Comparison of ENCODE assay signal across 15 cellular contexts in the genomic region with DNA sequence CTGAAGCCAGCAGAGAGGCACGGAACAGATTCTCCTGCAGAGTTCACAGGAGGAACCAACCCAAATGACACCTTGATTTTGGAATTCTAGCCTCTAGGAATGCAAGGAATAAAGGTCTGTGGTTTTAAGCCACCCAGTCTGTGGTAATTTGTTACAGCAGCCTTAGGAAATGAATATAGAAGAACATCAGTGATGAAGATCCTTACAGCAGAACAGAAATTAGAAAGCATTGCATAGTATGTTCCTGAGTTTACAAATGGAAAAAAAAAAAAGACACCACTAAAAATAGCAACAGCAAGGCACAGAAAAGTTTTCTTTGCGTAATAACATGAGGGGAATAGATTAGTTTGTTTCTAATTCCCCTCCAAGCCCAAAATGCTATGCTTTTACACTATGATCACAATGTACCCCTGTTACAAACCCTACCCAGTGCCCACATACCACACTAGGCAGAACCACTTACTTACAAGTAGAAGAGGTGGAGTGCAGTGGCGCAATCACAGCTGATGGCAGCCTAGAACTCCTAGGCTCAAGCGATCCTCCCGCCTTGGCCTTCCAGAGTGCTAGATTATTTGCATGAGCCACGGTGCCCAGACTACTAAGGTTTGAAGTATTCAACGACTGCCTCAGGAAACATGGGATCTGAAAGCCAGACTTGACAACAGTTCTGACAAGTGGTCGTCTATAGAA.
"Had no signal": no experiment of that assay in that cellular context is flagged by ENCODE, and none has a peak within 500 bp of the region (broad histone marks: within the 10 kb centered on the region; RNA-seq: fewer than 3 reads in every experiment).

No MANE protein-coding gene starts in this region.

- H3K27ac ChIP-seq: breast epithelium, dorsolateral prefrontal cortex, esophagus muscularis mucosa, foreskin keratinocyte, heart right ventricle, left ventricle myocardium inferior, neural progenitor cell, pancreas had no signal

- DNase-seq: activated naive CD4-positive, alpha-beta T cell treated with anti-CD3 and anti-CD28 coated beads, Interleukin-2, amount 50 U/mL, for 16 hours; activated T-cell treated with anti-CD3 and anti-CD28 coated beads, Interleukin-2, amount 50 U/mL, for 1 hour; amygdala; dorsolateral prefrontal cortex; foreskin keratinocyte; heart right ventricle; islet precursor cell; left ventricle myocardium inferior; pancreas; stimulated activated CD4-positive, alpha-beta T cell treated with anti-CD3 and anti-CD28 coated beads, Interleukin-4, amount 100 ng/mL, for 1 hour; T-helper 1 cell had no signal

- H3K27ac Mint-ChIP-seq: neural progenitor cell; stimulated activated naive CD8-positive, alpha-beta T cell treated with anti-CD3 and anti-CD28 coated beads, Interleukin-15, Interleukin-2, amounts not matched to agents 100 ng/mL and 50 ng/mL, for 24 hours had no signal

- H3K4me3 Mint-ChIP-seq: neural progenitor cell; stimulated activated naive CD8-positive, alpha-beta T cell treated with anti-CD3 and anti-CD28 coated beads, Interleukin-15, Interleukin-2, amounts not matched to agents 100 ng/mL and 50 ng/mL, for 24 hours had no signal

- H3K4me2 ChIP-seq: neural progenitor cell had no signal

- H3K9me3 Mint-ChIP-seq: neural progenitor cell; stimulated activated naive CD8-positive, alpha-beta T cell treated with anti-CD3 and anti-CD28 coated beads, Interleukin-15, Interleukin-2, amounts not matched to agents 100 ng/mL and 50 ng/mL, for 24 hours had no signal

- H3K9ac ChIP-seq: neural progenitor cell had no signal

- H2AFZ ChIP-seq: neural progenitor cell had no signal

- H3K36me3 Mint-ChIP-seq: neural progenitor cell had no signal

- H3K27me3 ChIP-seq: breast epithelium, dorsolateral prefrontal cortex, esophagus muscularis mucosa, foreskin keratinocyte, heart right ventricle, neural progenitor cell, pancreas had no signal

- H3K36me3 ChIP-seq: breast epithelium, neural progenitor cell, pancreas had no signal

- ATAC-seq: foreskin keratinocyte, pancreas had no signal

- FAIRE-seq: pancreas had no signal

- H3K9me3 ChIP-seq: breast epithelium, esophagus muscularis mucosa, heart right ventricle, left ventricle myocardium inferior, pancreas had no signal

- H3K4me3 ChIP-seq: breast epithelium, dorsolateral prefrontal cortex, esophagus muscularis mucosa, heart right ventricle, left ventricle myocardium inferior, neural progenitor cell, pancreas had no signal

- H3K27me3 Mint-ChIP-seq: stimulated activated naive CD8-positive, alpha-beta T cell treated with anti-CD3 and anti-CD28 coated beads, Interleukin-15, Interleukin-2, amounts not matched to agents 100 ng/mL and 50 ng/mL, for 24 hours had no signal

- H3K4me1 ChIP-seq: breast epithelium, foreskin keratinocyte, pancreas had no signal
